In the genomic region with DNA sequence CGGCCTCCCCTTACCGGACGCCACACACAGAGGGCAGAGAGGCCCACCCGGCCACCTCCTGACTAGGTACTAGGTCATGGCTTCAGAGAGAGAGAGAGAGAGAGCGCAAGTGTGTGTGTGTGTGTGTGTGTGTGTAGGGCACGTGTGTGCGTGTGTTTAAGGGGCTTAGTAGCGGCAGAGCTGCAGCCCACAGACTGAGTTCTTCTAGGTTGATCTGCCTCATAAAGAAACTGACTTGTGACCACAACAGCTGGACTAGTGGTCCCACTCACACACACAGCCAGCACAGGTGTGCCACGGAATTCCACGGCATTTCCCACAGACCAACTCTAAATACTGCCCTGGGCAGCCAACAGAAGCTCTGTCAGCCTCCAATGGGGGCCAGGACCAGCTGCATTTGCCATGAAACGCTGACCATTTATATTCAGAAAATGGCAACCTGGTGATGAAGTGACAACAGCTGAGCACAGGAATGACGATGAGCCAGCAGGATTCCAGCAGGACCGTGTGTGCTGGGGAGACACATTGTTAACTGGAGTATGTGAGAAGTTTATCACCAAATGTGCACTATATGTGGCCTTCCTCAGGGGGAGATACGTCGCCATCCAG, we compare ENCODE assay signal across 36 cellular contexts. TPM values are rescaled to one million over a fixed set of nuclear protein-coding genes. Genes with fewer than 3 reads are reported as not detected.
A peak's percentile ranks its signal among the peaks of the same experiment; 100 is the strongest.
DNase-seq lines count a peak whose midpoint lies in the region; ATAC-seq and TF ChIP-seq lines count a peak whose summit lies in the region.
"Had no signal": no experiment of that assay in that cellular context is flagged by ENCODE, and none has a peak within 500 bp of the region (broad histone marks: within the 10 kb centered on the region; RNA-seq: fewer than 3 reads in every experiment).

No MANE protein-coding gene starts in this region.

- no peak for DNase-seq in activated naive CD4-positive, alpha-beta T cell treated with anti-CD3 and anti-CD28 coated beads for 36 hours
- DNase-seq in myocyte (ENCODE audit: low read depth), result peak; percentile 99
- DNase-seq in GM10266 (ENCODE audit: extremely low spot score), result no peak
- no peak for DNase-seq in stimulated activated naive CD8-positive, alpha-beta T cell treated with anti-CD3 and anti-CD28 coated beads, Interleukin-15, amount 100 ng/mL, for 72 hours
- DNase-seq in NCI-H2196 treated with DMSO at 0.1 percent for 48 hours (lab: John Stamatoyannopoulos, UW; ENCODE audit: unreplicated experiment), result no peak
- DNase-seq in natural killer cell, result no peak
- DNase-seq: activated CD4-positive, alpha-beta memory T cell treated with anti-CD3 and anti-CD28 coated beads, Interleukin-2, amount 10 ng/mL, durations not matched to agents 7 days and 5 days; activated CD8-positive, alpha-beta memory T cell treated with anti-CD3 and anti-CD28 coated beads, Interleukin-2, amount 50 U/mL, for 4 hours; activated naive CD4-positive, alpha-beta T cell treated with Interleukin-2 at 50 U/mL for 16 hours; amygdala; Caco-2; DMS79; HFFc6; hypothalamus; immature natural killer cell; KG1; NCI-H1417; NCI-H2029; NCI-H524 treated with DMSO at 0.1 percent for 48 hours; nucleus accumbens; SHP77 treated with DMSO at 0.1 percent for 48 hours; stimulated activated CD4-positive, alpha-beta T cell treated with anti-CD3 and anti-CD28 coated beads, Interleukin-15, amount 100 ng/mL, for 24 hours; stimulated activated CD4-positive, alpha-beta T cell treated with anti-CD3 and anti-CD28 coated beads, Interleukin-4, amount 100 ng/mL, for 4 hours; upper lobe of left lung had no signal

- CTCF ChIA-PET in activated naive CD4-positive, alpha-beta T cell treated with anti-CD3 and anti-CD28 coated beads for 36 hours (lab: Charles Lee), result no interaction called here

- intact Hi-C loops in activated naive CD4-positive, alpha-beta T cell treated with anti-CD3 and anti-CD28 coated beads for 36 hours (cut with micrococcal nuclease), result no loop called here
- intact Hi-C loops in natural killer cell (cut with micrococcal nuclease), result loop anchor here (5.0 kb wide), 1 partner anchor 52 kb away; no protein-coding TSS in a partner anchor

- no peaks in the 10 kb centered on the region for H3K36me3 Mint-ChIP-seq in activated naive CD4-positive, alpha-beta T cell treated with anti-CD3 and anti-CD28 coated beads, Interleukin-2, amount 50 U/mL, for 24 hours
- H3K36me3 Mint-ChIP-seq in activated naive CD4-positive, alpha-beta T cell treated with anti-CD3 and anti-CD28 coated beads for 36 hours (ENCODE audit: low read depth), result peaks cover 2% of the 10 kb centered on the region
- H3K36me3 Mint-ChIP-seq in brain, result peaks cover 37% of the 10 kb centered on the region
- H3K36me3 Mint-ChIP-seq in natural killer cell, result no peaks in the 10 kb centered on the region

- H3K27me3 Mint-ChIP-seq in activated naive CD4-positive, alpha-beta T cell treated with anti-CD3 and anti-CD28 coated beads, Interleukin-2, amount 50 U/mL, for 24 hours, result no peaks in the 10 kb centered on the region
- H3K27me3 Mint-ChIP-seq in activated naive CD4-positive, alpha-beta T cell treated with anti-CD3 and anti-CD28 coated beads for 36 hours (ENCODE audit: low read depth), result no peaks in the 10 kb centered on the region
- H3K27me3 Mint-ChIP-seq in brain (no peaks in the 10 kb centered on the region), natural killer cell (ENCODE audit: low read depth in 2 of 2) (no peaks in the 10 kb centered on the region)
- H3K27me3 Mint-ChIP-seq in stimulated activated naive CD8-positive, alpha-beta T cell treated with anti-CD3 and anti-CD28 coated beads, Interleukin-15, amount 100 ng/mL, for 72 hours, result no peaks in the 10 kb centered on the region
- H3K27me3 Mint-ChIP-seq: activated CD4-positive, alpha-beta memory T cell treated with anti-CD3 and anti-CD28 coated beads, Interleukin-2, amount 10 ng/mL, durations not matched to agents 7 days and 5 days had no signal

- ATAC-seq in stimulated activated naive CD8-positive, alpha-beta T cell treated with anti-CD3 and anti-CD28 coated beads, Interleukin-15, amount 100 ng/mL, for 72 hours, result no peak
- no peak for ATAC-seq in natural killer cell
- ATAC-seq: Panc1 had no signal

- H3K27ac Mint-ChIP-seq in activated naive CD4-positive, alpha-beta T cell treated with anti-CD3 and anti-CD28 coated beads, Interleukin-2, amount 50 U/mL, for 24 hours, result peak overlapping the region; percentile 5
- H3K27ac Mint-ChIP-seq in activated naive CD4-positive, alpha-beta T cell treated with anti-CD3 and anti-CD28 coated beads for 36 hours, result no peak overlapping the region
- H3K27ac Mint-ChIP-seq in brain (peak overlapping the region in 4 of 5 experiments; percentile 12 to 83 (median 26)), natural killer cell (no peak overlapping the region)
- no peak overlapping the region for H3K27ac Mint-ChIP-seq in stimulated activated naive CD8-positive, alpha-beta T cell treated with anti-CD3 and anti-CD28 coated beads, Interleukin-15, amount 100 ng/mL, for 72 hours
- H3K27ac Mint-ChIP-seq: activated CD4-positive, alpha-beta memory T cell treated with anti-CD3 and anti-CD28 coated beads, Interleukin-2, amount 10 ng/mL, durations not matched to agents 7 days and 5 days; HFFc6; T-helper 2 cell treated with Interferon-gamma antibody and Interleukin-4, amounts not matched to agents 5 μg/mL and 100 μg/mL, for 36 hours had no signal

- H3K9me3 Mint-ChIP-seq in activated naive CD4-positive, alpha-beta T cell treated with anti-CD3 and anti-CD28 coated beads, Interleukin-2, amount 50 U/mL, for 24 hours, result no peaks in the 10 kb centered on the region
- H3K9me3 Mint-ChIP-seq in activated naive CD4-positive, alpha-beta T cell treated with anti-CD3 and anti-CD28 coated beads for 36 hours, result no peaks in the 10 kb centered on the region
- H3K9me3 Mint-ChIP-seq in brain (no peaks in the 10 kb centered on the region), natural killer cell (no peaks in the 10 kb centered on the region)
- no peaks in the 10 kb centered on the region for H3K9me3 Mint-ChIP-seq in stimulated activated naive CD8-positive, alpha-beta T cell treated with anti-CD3 and anti-CD28 coated beads, Interleukin-15, amount 100 ng/mL, for 72 hours
- H3K9me3 Mint-ChIP-seq: activated CD4-positive, alpha-beta memory T cell treated with anti-CD3 and anti-CD28 coated beads, Interleukin-2, amount 10 ng/mL, durations not matched to agents 7 days and 5 days; CD14-positive monocyte; HFFc6; immature natural killer cell; T-helper 2 cell treated with Interferon-gamma antibody and Interleukin-4, amounts not matched to agents 5 μg/mL and 100 μg/mL, for 36 hours had no signal

- no peaks in the 10 kb centered on the region for H3K4me1 Mint-ChIP-seq in activated naive CD4-positive, alpha-beta T cell treated with anti-CD3 and anti-CD28 coated beads, Interleukin-2, amount 50 U/mL, for 24 hours
- no peaks in the 10 kb centered on the region for H3K4me1 Mint-ChIP-seq in activated naive CD4-positive, alpha-beta T cell treated with anti-CD3 and anti-CD28 coated beads for 36 hours (ENCODE audit: low read depth)
- H3K4me1 Mint-ChIP-seq in brain (peaks cover 44% of the 10 kb centered on the region), natural killer cell (peaks cover 15 to 25% of the 10 kb centered on the region in 2 donors)
- H3K4me1 Mint-ChIP-seq in stimulated activated naive CD8-positive, alpha-beta T cell treated with anti-CD3 and anti-CD28 coated beads, Interleukin-15, amount 100 ng/mL, for 72 hours, result no peaks in the 10 kb centered on the region
- H3K4me1 Mint-ChIP-seq: CD14-positive monocyte had no signal

- no peak for TF ChIP-seq CTCF in brain (conservative IDR thresholded peaks at IDR 0.05)
- TF ChIP-seq CTCF in GM10266 (IDR thresholded peaks at IDR 0.05; ENCODE audit: control insufficient read depth, insufficient read depth, low read depth, missing control alignments), result no peak
- no peak for TF ChIP-seq CTCF in natural killer cell (IDR thresholded peaks at IDR 0.05)

- no peak overlapping the region for H3K4me3 Mint-ChIP-seq in activated naive CD4-positive, alpha-beta T cell treated with anti-CD3 and anti-CD28 coated beads, Interleukin-2, amount 50 U/mL, for 24 hours
- H3K4me3 Mint-ChIP-seq in activated naive CD4-positive, alpha-beta T cell treated with anti-CD3 and anti-CD28 coated beads for 36 hours, result no peak overlapping the region
- H3K4me3 Mint-ChIP-seq in brain (no peak overlapping the region), natural killer cell (no peak overlapping the region)
- H3K4me3 Mint-ChIP-seq in stimulated activated naive CD8-positive, alpha-beta T cell treated with anti-CD3 and anti-CD28 coated beads, Interleukin-15, amount 100 ng/mL, for 72 hours, result no peak overlapping the region
- H3K4me3 Mint-ChIP-seq: activated CD4-positive, alpha-beta memory T cell treated with anti-CD3 and anti-CD28 coated beads, Interleukin-2, amount 10 ng/mL, durations not matched to agents 7 days and 5 days; HFFc6; immature natural killer cell; T-helper 2 cell treated with Interferon-gamma antibody and Interleukin-4, amounts not matched to agents 5 μg/mL and 100 μg/mL, for 36 hours had no signal

RNA-seq across cellular contexts. Expression of a gene that starts 38.8 kb away (rescaled TPM):
- under 1 TPM; 0.07 TPM for total RNA-seq in activated naive CD4-positive, alpha-beta T cell treated with anti-CD3 and anti-CD28 coated beads for 36 hours
- polyA plus RNA-seq in brain (ENCODE audit: insufficient read depth, low read depth, low replicate concordance), result 4.4 TPM
- total RNA-seq in myocyte (192 and 339 TPM in 2 replicates), natural killer cell (1 to 10 TPM; 8.5 to 9.7 (median 8.7) TPM)
- 66.5 TPM for polyA plus RNA-seq in myocyte (2012)

RNA-seq across cellular contexts. Expression of a gene that starts 55.7 kb away (rescaled TPM):
- not detected for total RNA-seq in activated naive CD4-positive, alpha-beta T cell treated with anti-CD3 and anti-CD28 coated beads for 36 hours
- not detected for polyA plus RNA-seq in brain (ENCODE audit: insufficient read depth, low read depth, low replicate concordance)
- total RNA-seq in myocyte (not detected in 2 replicates), natural killer cell (not detected)
- polyA plus RNA-seq in myocyte (2012), result not detected
- total RNA-seq: A172; activated CD4-positive, alpha-beta memory T cell treated with anti-CD3 and anti-CD28 coated beads, Interleukin-2, amount 10 ng/mL, durations not matched to agents 7 days and 5 days; breast epithelium; Caco-2; epithelial cell of proximal tubule; GM23248; HFFc6; left colon; lung microvascular endothelial cell; pulmonary artery endothelial cell; upper lobe of left lung had no signal
- polyA plus RNA-seq: CD14-positive monocyte, GM23248, immature natural killer cell had no signal

Comparison
In these comparisons a context has a peak if more than half of its experiments do, and no peak if none do; other contexts are left out.
1. H3K27ac Mint-ChIP-seq: peak in activated naive CD4-positive, alpha-beta T cell treated with anti-CD3 and anti-CD28 coated beads, Interleukin-2, amount 50 U/mL, for 24 hours (single experiment) and brain (4 of 5); none in activated naive CD4-positive, alpha-beta T cell treated with anti-CD3 and anti-CD28 coated beads for 36 hours (single experiment), stimulated activated naive CD8-positive, alpha-beta T cell treated with anti-CD3 and anti-CD28 coated beads, Interleukin-15, amount 100 ng/mL, for 72 hours (0 of 2) and natural killer cell (0 of 2).
2. RNA of a gene that starts 38.8 kb away (total RNA-seq): 192 to 339 TPM in myocyte; 8.5 to 9.7 TPM in natural killer cell and 0.07 TPM in activated naive CD4-positive, alpha-beta T cell treated with anti-CD3 and anti-CD28 coated beads for 36 hours; every median in the first group is over 10 times any median in the second.